ENCODE assay signal across 13 cellular contexts in genomic region chr14:33946679-33947078, GRCh38. TPM values are rescaled to one million over a fixed set of nuclear protein-coding genes. Genes with fewer than 3 reads are reported as not detected.
DNase-seq lines count a peak whose midpoint lies in the region; ATAC-seq and TF ChIP-seq lines count a peak whose summit lies in the region.
"Had no signal": no experiment of that assay in that cellular context is flagged by ENCODE, and none has a peak within 500 bp of the region (broad histone marks: within the 10 kb centered on the region; RNA-seq: fewer than 3 reads in every experiment).

No MANE protein-coding gene starts in this region.

- H3K4me3 Mint-ChIP-seq in CD4-positive, alpha-beta T cell: peak overlapping the region; percentile 61

- H3K27ac ChIP-seq in CD4-positive, alpha-beta T cell (ENCODE audit: low read depth, low read length): no peak overlapping the region
- H3K27ac ChIP-seq in colonic mucosa (no peak overlapping the region), rectal smooth muscle tissue (ENCODE audit: low read depth, low read length) (peak overlapping the region; percentile 18)
- H3K27ac ChIP-seq: BLaER1, lower lobe of right lung had no signal

- intact Hi-C loops in CD4-positive, alpha-beta T cell (cut with DNase I, micrococcal nuclease): no loop called here
- intact Hi-C loops in colonic mucosa (cut with DNase I): no loop called here

- no peak overlapping the region for H3K27ac Mint-ChIP-seq in CD4-positive, alpha-beta T cell

- H3K4me1 ChIP-seq in Loucy (ENCODE audit: insufficient read depth, low read length, poor library complexity, severe bottlenecking): no peaks in the 10 kb centered on the region
- H3K4me1 ChIP-seq in colonic mucosa: peaks cover 3% of the 10 kb centered on the region
- peaks cover 8% of the 10 kb centered on the region for H3K4me1 ChIP-seq in rectal smooth muscle tissue (ENCODE audit: control insufficient read depth, insufficient read depth, low read length)
- H3K4me1 ChIP-seq: BLaER1 had no signal

- H3K4me3 ChIP-seq in Loucy (ENCODE audit: low read length, poor library complexity, severe bottlenecking) (no peak overlapping the region), colonic mucosa (peak overlapping the region; percentile 3), rectal smooth muscle tissue (ENCODE audit: low read length) (no peak overlapping the region)
- H3K4me3 ChIP-seq: BLaER1, lower lobe of right lung had no signal

- H3K27me3 ChIP-seq in CD4-positive, alpha-beta T cell (ENCODE audit: control insufficient read depth, insufficient read depth, low read length): peaks cover 21% of the 10 kb centered on the region
- H3K27me3 ChIP-seq in Loucy (ENCODE audit: insufficient read depth, low read length, poor library complexity, severe bottlenecking) (no peaks in the 10 kb centered on the region), colonic mucosa (no peaks in the 10 kb centered on the region), rectal smooth muscle tissue (ENCODE audit: control insufficient read depth, insufficient read depth, low read length) (no peaks in the 10 kb centered on the region)
- H3K27me3 ChIP-seq: BLaER1 had no signal

- no peak for TF ChIP-seq CTCF in CD4-positive, alpha-beta T cell (IDR thresholded peaks at IDR 0.05)
- TF ChIP-seq CTCF in Loucy (conservative IDR thresholded peaks at IDR 0.05; ENCODE audit: low read length) (no peak), colonic mucosa (IDR thresholded peaks at IDR 0.05) (no peak)

- no peaks in the 10 kb centered on the region for H3K9me3 Mint-ChIP-seq in CD4-positive, alpha-beta T cell

- POLR2A ChIA-PET in CD4-positive, alpha-beta T cell (lab: Charles Lee): no interaction called here

- peaks cover 30% of the 10 kb centered on the region for H3K4me1 Mint-ChIP-seq in CD4-positive, alpha-beta T cell (ENCODE audit: low read depth)

- peaks cover 33% of the 10 kb centered on the region for H3K27me3 Mint-ChIP-seq in CD4-positive, alpha-beta T cell

- H3K79me2 ChIP-seq in Loucy (ENCODE audit: insufficient read depth, low read length): no peaks in the 10 kb centered on the region

- H3K9ac ChIP-seq in Loucy (ENCODE audit: low read depth, low read length, poor library complexity, severe bottlenecking) (no peak overlapping the region), colonic mucosa (ENCODE audit: low read depth in 2 of 2, low read length in 2 of 2) (peak overlapping the region in 1 of 2 donors; percentile 35), rectal smooth muscle tissue (ENCODE audit: low read length) (no peak overlapping the region)
- H3K9ac ChIP-seq: BLaER1 had no signal

- no peaks in the 10 kb centered on the region for H3F3A ChIP-seq in Loucy (ENCODE audit: low read depth)

- H4K20me1 ChIP-seq in Loucy (ENCODE audit: insufficient read depth, low read length, poor library complexity, severe bottlenecking): no peaks in the 10 kb centered on the region
- H4K20me1 ChIP-seq: BLaER1 had no signal

- no peak for ATAC-seq in CD4-positive, alpha-beta T cell (ENCODE audit: poor library complexity)
- ATAC-seq in HG02885 (IDR thresholded peaks at IDR 0.05; ENCODE audit: poor library complexity, unreplicated experiment): no peak
- ATAC-seq: lower lobe of right lung had no signal

- H3K9me2 ChIP-seq in Loucy (replicated peaks; ENCODE audit: low read depth, low read length): no peaks in the 10 kb centered on the region

- H3K9me3 ChIP-seq in CD4-positive, alpha-beta T cell (ENCODE audit: control insufficient read depth, low read length): no peaks in the 10 kb centered on the region
- H3K9me3 ChIP-seq in Loucy (ENCODE audit: insufficient read depth, low read depth, low read length) (0 out of 2 replicates have a peak, but pooled peaks cover under 1% of the 10 kb centered on the region), colonic mucosa (no peaks in the 10 kb centered on the region)
- H3K9me3 ChIP-seq: lower lobe of right lung had no signal

- peak overlapping the region; percentile 49 for H3K4me2 ChIP-seq in Loucy (ENCODE audit: low read depth, low read length, poor library complexity, severe bottlenecking)
- H3K4me2 ChIP-seq: BLaER1 had no signal

- DNase-seq in CD4-positive, alpha-beta T cell: no peak
- no peak for DNase-seq in colonic mucosa
- no peak for DNase-seq in H4 (ENCODE audit: low spot score)
- DNase-seq in SKM-1 treated with dmso at 0.1 percent for 144 hours (lab: John Stamatoyannopoulos, UW; ENCODE audit: unreplicated experiment): no peak
- DNase-seq: activated CD4-positive, alpha-beta T cell treated with anti-CD3 and anti-CD28 coated beads for 1 hour; activated T-cell treated with anti-CD3 and anti-CD28 coated beads, Interleukin-2, amount 50 U/mL, for 48 hours; effector CD4-positive, alpha-beta T cell; lower lobe of right lung; NCI-H524 treated with DMSO at 0.1 percent for 48 hours had no signal

- no peaks in the 10 kb centered on the region for H3K36me3 ChIP-seq in Loucy (ENCODE audit: insufficient read depth, low read length)
- no peaks in the 10 kb centered on the region for H3K36me3 ChIP-seq in colonic mucosa
- H3K36me3 ChIP-seq in rectal smooth muscle tissue (ENCODE audit: control insufficient read depth, insufficient read depth, low read length): no peaks in the 10 kb centered on the region
- H3K36me3 ChIP-seq: BLaER1, lower lobe of right lung had no signal

- no peaks in the 10 kb centered on the region for H3K36me3 Mint-ChIP-seq in CD4-positive, alpha-beta T cell (ENCODE audit: low read depth)

- 0 out of 2 replicates have a peak overlapping the region, but pooled peaks have one; percentile 40 for H2AFZ ChIP-seq in Loucy (ENCODE audit: low read length)

- CTCF ChIA-PET in CD4-positive, alpha-beta T cell (lab: Charles Lee): no interaction called here

RNA-seq across cellular contexts. Expression of gene EGLN3, which starts 4.2 kb away (rescaled TPM):
- total RNA-seq in CD4-positive, alpha-beta T cell: 1 to 10 TPM; 1.1 to 1.3 TPM
- 100 to 1,000 TPM in 1 of 2 donors, 10 to 100 TPM in 1; 86.3 to 292 TPM for total RNA-seq in colonic mucosa
- 26.8 and 27.8 TPM in 2 replicates for total RNA-seq in H4 (2014; rRNA removed; shearing (Covaris generic))

Comparison
In these comparisons a context has a peak if more than half of its experiments do, and no peak if none do; other contexts are left out.
1. RNA of gene EGLN3, which starts 4.2 kb away (total RNA-seq): 86.3 to 292 TPM in colonic mucosa and 26.8 to 27.8 TPM in H4; 1.1 to 1.3 TPM in CD4-positive, alpha-beta T cell; every median in the first group is over 10 times any median in the second.